8 cellular contexts compared by ENCODE assay signal in the genomic region with DNA sequence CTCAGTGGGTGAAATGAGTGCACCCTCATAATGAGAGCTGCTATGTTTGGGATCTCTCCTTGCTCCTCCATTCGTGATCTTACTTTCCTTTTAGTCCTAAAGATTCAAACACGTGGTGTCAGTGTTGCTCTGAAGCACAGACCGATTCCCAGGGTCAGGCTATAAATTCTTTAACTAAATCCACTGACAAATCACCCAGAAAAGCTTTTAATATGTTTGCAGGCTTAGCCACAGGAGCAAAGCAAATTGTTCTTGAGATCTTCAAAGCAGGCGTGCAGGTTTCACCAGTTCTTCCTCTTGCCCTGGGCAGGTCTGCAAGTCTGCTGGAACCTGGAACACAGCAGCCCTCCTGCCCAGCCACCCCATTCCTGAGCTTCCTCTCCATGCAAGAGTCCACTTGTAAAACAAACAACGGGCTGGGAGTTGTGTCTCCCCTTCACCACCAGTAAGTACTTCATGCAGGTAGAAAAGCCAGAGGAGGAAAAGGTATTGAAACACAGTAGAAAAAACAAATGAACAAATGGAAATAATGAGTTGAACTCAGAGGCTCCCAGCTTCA.
A peak's percentile ranks its signal among the peaks of the same experiment; 100 is the strongest.
DNase-seq lines count a peak whose midpoint lies in the region; ATAC-seq, FAIRE-seq and TF ChIP-seq lines count a peak whose summit lies in the region.

No MANE protein-coding gene starts in this region.

- no peaks in the 10 kb centered on the region for H3K36me3 Mint-ChIP-seq in CD4-positive, alpha-beta T cell (ENCODE audit: low read depth)

- no peak for DNase-seq in CD4-positive, alpha-beta T cell
- DNase-seq in M059J (ENCODE audit: low read depth) = peak; percentile 43
- DNase-seq in colonic mucosa = peak; percentile 63
- peak; percentile 53 for DNase-seq in midbrain (lab: John Stamatoyannopoulos, UW)
- no peak for DNase-seq in NCI-H1105 (lab: John Stamatoyannopoulos, UW)
- DNase-seq in GM19239 (ENCODE audit: insufficient read length, low spot score) = no peak
- DNase-seq in NCI-H2029 treated with DMSO at 0.1 percent for 48 hours (lab: John Stamatoyannopoulos, UW) = no peak

- no peaks in the 10 kb centered on the region for H3K9me3 ChIP-seq in CD4-positive, alpha-beta T cell (ENCODE audit: control insufficient read depth, low read length)
- no peaks in the 10 kb centered on the region for H3K9me3 ChIP-seq in colonic mucosa

- CTCF ChIA-PET in CD4-positive, alpha-beta T cell (lab: Charles Lee) = interaction anchor here (0.9 to 2.3 kb wide), 3 partner anchors 10 to 247 kb away, joined by 3 to 10 read pairs (median 5); no protein-coding TSS in a partner anchor

- H3K36me3 ChIP-seq in colonic mucosa = no peaks in the 10 kb centered on the region

- peaks cover 32% of the 10 kb centered on the region for H3K4me1 Mint-ChIP-seq in CD4-positive, alpha-beta T cell (ENCODE audit: low read depth)

- no peak overlapping the region for H3K4me3 ChIP-seq in colonic mucosa

- peaks cover 6% of the 10 kb centered on the region for H3K4me1 ChIP-seq in colonic mucosa

- intact Hi-C loops in CD4-positive, alpha-beta T cell (cut with DNase I, micrococcal nuclease) = no loop called here
- intact Hi-C loops in colonic mucosa (cut with DNase I) = loop anchor here (5.0 to 10.0 kb wide), 2 partner anchors 107 to 250 kb away; no protein-coding TSS in a partner anchor

- H3K27me3 ChIP-seq in CD4-positive, alpha-beta T cell (ENCODE audit: control insufficient read depth, insufficient read depth, low read length) = no peaks in the 10 kb centered on the region
- no peaks in the 10 kb centered on the region for H3K27me3 ChIP-seq in colonic mucosa

- no peak for ATAC-seq in CD4-positive, alpha-beta T cell (ENCODE audit: poor library complexity)
- ATAC-seq in GM21786 (IDR thresholded peaks at IDR 0.05; ENCODE audit: unreplicated experiment) = no peak

- POLR2A ChIA-PET in CD4-positive, alpha-beta T cell (lab: Charles Lee) = interaction anchor here (1.0 to 1.1 kb wide), 2 partner anchors 8 to 187 kb away, joined by 3 read pairs; partner anchors contain the start of gene IRF2

- no peak for FAIRE-seq in GM19239 (lab: Jason Lieb, UNC)

- H3K27ac ChIP-seq in CD4-positive, alpha-beta T cell (ENCODE audit: low read depth, low read length) = no peak overlapping the region
- H3K27ac ChIP-seq in colonic mucosa = peak overlapping the region; percentile 38

- H3K4me3 Mint-ChIP-seq in CD4-positive, alpha-beta T cell = peak overlapping the region; percentile 4

- H3K9ac ChIP-seq in colonic mucosa (ENCODE audit: low read depth in 2 of 2, low read length in 2 of 2) = peak overlapping the region in 1 of 2 donors; percentile 35

- H3K27ac Mint-ChIP-seq in CD4-positive, alpha-beta T cell = no peak overlapping the region

- TF ChIP-seq CTCF in CD4-positive, alpha-beta T cell (IDR thresholded peaks at IDR 0.05) = no peak
- peak; percentile 34 for TF ChIP-seq CTCF in colonic mucosa (IDR thresholded peaks at IDR 0.05)

- H3K27me3 Mint-ChIP-seq in CD4-positive, alpha-beta T cell = no peaks in the 10 kb centered on the region

- no peaks in the 10 kb centered on the region for H3K9me3 Mint-ChIP-seq in CD4-positive, alpha-beta T cell

Comparison
In these comparisons a context has a peak if more than half of its experiments do, and no peak if none do; other contexts are left out.
1. DNase-seq: peak in M059J (single experiment), colonic mucosa (single experiment) and midbrain (single experiment); none in CD4-positive, alpha-beta T cell (0 of 10), NCI-H1105 (single experiment), GM19239 (single experiment) and NCI-H2029 treated with DMSO at 0.1 percent for 48 hours (single experiment).